In the genomic region with DNA sequence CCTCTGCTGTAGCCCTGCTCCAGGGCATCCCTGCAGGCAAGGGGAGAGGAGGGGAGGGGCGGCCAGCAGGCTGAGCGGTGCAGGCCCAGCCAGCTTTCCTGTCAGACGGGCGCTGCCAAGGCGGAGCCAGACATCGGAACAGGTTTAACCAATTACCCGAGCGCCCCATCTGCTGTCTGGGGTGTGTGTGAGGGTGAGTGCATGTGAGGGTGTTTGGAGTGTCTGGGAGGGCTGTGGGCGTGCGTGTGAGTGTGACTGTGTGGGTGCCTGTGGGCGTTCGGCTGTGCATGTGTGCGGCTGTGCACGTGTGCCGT, we compare ENCODE assay signal across 23 cellular contexts. TPM values are rescaled to one million over a fixed set of nuclear protein-coding genes. Genes with fewer than 3 reads are reported as not detected.
DNase-seq lines count a peak whose midpoint lies in the region; ATAC-seq lines count a peak whose summit lies in the region.
"Had no signal": no experiment of that assay in that cellular context is flagged by ENCODE, and none has a peak within 500 bp of the region (broad histone marks: within the 10 kb centered on the region; RNA-seq: fewer than 3 reads in every experiment).

No MANE protein-coding gene starts in this region.

- no peaks in the 10 kb centered on the region for H3K4me1 Mint-ChIP-seq in activated T-cell treated with anti-CD3 and anti-CD28 coated beads, Interleukin-2, amount 50 U/mL, for 24 hours (ENCODE audit: low read depth)
- H3K4me1 Mint-ChIP-seq: activated CD4-positive, alpha-beta T cell treated with anti-CD3 and anti-CD28 coated beads for 36 hours; brain had no signal

- H3K27ac ChIP-seq in temporal lobe (ENCODE audit: low read depth, low read length) = peak overlapping the region; percentile 13
- H3K27ac ChIP-seq: prostate gland, upper lobe of left lung had no signal

- no peak overlapping the region for H3K4me3 Mint-ChIP-seq in activated T-cell treated with anti-CD3 and anti-CD28 coated beads, Interleukin-2, amount 50 U/mL, for 24 hours
- H3K4me3 Mint-ChIP-seq: activated CD4-positive, alpha-beta T cell treated with anti-CD3 and anti-CD28 coated beads for 36 hours; activated naive CD8-positive, alpha-beta T cell treated with anti-CD3 and anti-CD28 coated beads, Interleukin-2, amount 10 ng/mL, durations not matched to agents 7 days and 5 days; nephron progenitor cell had no signal

- peaks cover 18% of the 10 kb centered on the region for H3K27me3 Mint-ChIP-seq in activated T-cell treated with anti-CD3 and anti-CD28 coated beads, Interleukin-2, amount 50 U/mL, for 24 hours

- ATAC-seq in esophagus mucosa (peak; percentile 79), HG02938 (IDR thresholded peaks at IDR 0.05; ENCODE audit: unreplicated experiment) (no peak)
- ATAC-seq: activated CD4-positive, alpha-beta T cell treated with anti-CD3 and anti-CD28 coated beads for 36 hours had no signal

- H3K27ac Mint-ChIP-seq in activated T-cell treated with anti-CD3 and anti-CD28 coated beads, Interleukin-2, amount 50 U/mL, for 24 hours = no peak overlapping the region
- H3K27ac Mint-ChIP-seq: activated CD4-positive, alpha-beta T cell treated with anti-CD3 and anti-CD28 coated beads for 36 hours; activated naive CD8-positive, alpha-beta T cell treated with anti-CD3 and anti-CD28 coated beads, Interleukin-2, amount 10 ng/mL, durations not matched to agents 7 days and 5 days; activated T-helper 2 cell treated with anti-CD3 and anti-CD28 coated beads, Interferon-gamma antibody, Interleukin-2, Interleukin-4, amounts not matched to agents 10 μg/mL and 5 μg/mL and 100 μg/mL, durations not matched to agents 14 hours and 24 hours and 36 hours; nephron progenitor cell had no signal

- no peaks in the 10 kb centered on the region for H3K9me3 Mint-ChIP-seq in activated T-cell treated with anti-CD3 and anti-CD28 coated beads, Interleukin-2, amount 50 U/mL, for 24 hours
- H3K9me3 Mint-ChIP-seq: activated naive CD8-positive, alpha-beta T cell treated with anti-CD3 and anti-CD28 coated beads, Interleukin-2, amount 10 ng/mL, durations not matched to agents 7 days and 5 days; activated T-helper 2 cell treated with anti-CD3 and anti-CD28 coated beads, Interferon-gamma antibody, Interleukin-2, Interleukin-4, amounts not matched to agents 10 μg/mL and 5 μg/mL and 100 μg/mL, durations not matched to agents 14 hours and 24 hours and 36 hours; brain; nephron progenitor cell had no signal

- no peaks in the 10 kb centered on the region for H3K36me3 Mint-ChIP-seq in activated T-cell treated with anti-CD3 and anti-CD28 coated beads, Interleukin-2, amount 50 U/mL, for 24 hours (ENCODE audit: low read depth)
- H3K36me3 Mint-ChIP-seq: activated naive CD8-positive, alpha-beta T cell treated with anti-CD3 and anti-CD28 coated beads, Interleukin-2, amount 10 ng/mL, durations not matched to agents 7 days and 5 days; brain had no signal

- DNase-seq in NCI-H82 (lab: John Stamatoyannopoulos, UW) = peak; percentile 82
- DNase-seq in NCI-H82 treated with DMSO at 0.1 percent for 48 hours (lab: John Stamatoyannopoulos, UW; ENCODE audit: unreplicated experiment) = no peak
- DNase-seq in NCI-H510A treated with DMSO at 0.1 percent for 48 hours (lab: John Stamatoyannopoulos, UW) = peak; percentile 28
- no peak for DNase-seq in AML-193 (lab: John Stamatoyannopoulos, UW)
- no peak for DNase-seq in activated T-cell treated with anti-CD3 and anti-CD28 coated beads, Interleukin-2, amount 50 U/mL, for 24 hours
- DNase-seq: activated CD4-positive, alpha-beta T cell treated with anti-CD3 and anti-CD28 coated beads for 36 hours; activated naive CD8-positive, alpha-beta T cell treated with anti-CD3 and anti-CD28 coated beads, Interleukin-2, amount 10 ng/mL, durations not matched to agents 7 days and 5 days; cortex of kidney; Kasumi-1; NCI-H1048; nephron progenitor cell; NK-92 treated with Interleukin-12 subunit alpha and Interleukin-12 subunit beta, amount 100 ng/mL, for 24 hours; small intestine; stimulated activated CD4-positive, alpha-beta T cell treated with anti-CD3 and anti-CD28 coated beads, Interleukin-4, amount 100 ng/mL, for 1 hour; upper lobe of left lung had no signal

RNA-seq across cellular contexts. Expression of gene EMX1, which starts 20.0 kb away (rescaled TPM):
- total RNA-seq in esophagus mucosa = not detected
- total RNA-seq in temporal lobe = 11.1 TPM
- total RNA-seq: activated CD4-positive, alpha-beta T cell treated with anti-CD3 and anti-CD28 coated beads for 36 hours; activated naive CD8-positive, alpha-beta T cell treated with anti-CD3 and anti-CD28 coated beads, Interleukin-2, amount 10 ng/mL, durations not matched to agents 7 days and 5 days; activated T-helper 2 cell treated with anti-CD3 and anti-CD28 coated beads, Interferon-gamma antibody, Interleukin-2, Interleukin-4, amounts not matched to agents 10 μg/mL and 5 μg/mL and 100 μg/mL, durations not matched to agents 14 hours and 24 hours and 36 hours; fibroblast of villous mesenchyme; RPMI7951; upper lobe of left lung had no signal

RNA-seq across cellular contexts. Expression of gene SPR, which starts 50.1 kb away (rescaled TPM):
- 16.1 TPM for total RNA-seq in esophagus mucosa
- total RNA-seq in temporal lobe = 1.2 TPM

Comparison
In these comparisons a context has a peak if more than half of its experiments do, and no peak if none do; other contexts are left out.
1. DNase-seq: peak in NCI-H82 (single experiment) and NCI-H510A treated with DMSO at 0.1 percent for 48 hours (single experiment); none in NCI-H82 treated with DMSO at 0.1 percent for 48 hours (single experiment), AML-193 (0 of 2) and activated T-cell treated with anti-CD3 and anti-CD28 coated beads, Interleukin-2, amount 50 U/mL, for 24 hours (single experiment).
2. RNA of gene EMX1, which starts 20.0 kb away (total RNA-seq): 11.1 TPM in temporal lobe (single experiment); not detected in esophagus mucosa (single experiment); every median in the first group is over 10 times any median in the second.